In genomic region chr4:2057382-2058065, GRCh38 we compare ENCODE assay signal across 20 cellular contexts. TPM values are rescaled to one million over a fixed set of nuclear protein-coding genes. Genes with fewer than 3 reads are reported as not detected.
DNase-seq lines count a peak whose midpoint lies in the region; ATAC-seq and TF ChIP-seq lines count a peak whose summit lies in the region.
"Had no signal": no experiment of that assay in that cellular context is flagged by ENCODE, and none has a peak within 500 bp of the region (broad histone marks: within the 10 kb centered on the region; RNA-seq: fewer than 3 reads in every experiment).

No MANE protein-coding gene starts in this region.

- peak; percentile 8 for DNase-seq in left ventricle myocardium superior
- no peak for DNase-seq in left ventricle myocardium inferior
- no peak for DNase-seq in activated CD8-positive, alpha-beta T cell treated with anti-CD3 and anti-CD28 coated beads, Interleukin-2, amount 10 ng/mL, durations not matched to agents 7 days and 5 days
- DNase-seq in mesothelial cell of epicardium (ENCODE audit: low spot score in 2 of 2, unreplicated experiment in 2 of 2), result no peak
- DNase-seq in NCI-H1092 (lab: John Stamatoyannopoulos, UW), result no peak
- no peak for DNase-seq in PC-3
- DNase-seq: activated CD4-positive, CD25-positive, alpha-beta regulatory T cell treated with anti-CD3 and anti-CD28 coated beads, Interleukin-2, amount 50 U/mL, for 72 hours; activated effector memory CD4-positive, alpha-beta T cell treated with anti-CD3 and anti-CD28 coated beads, Interleukin-2, amount 50 U/mL, for 16 hours; AML-193; DMS79; effector CD8-positive, alpha-beta T cell; HCEC 1CT; NCI-H510A treated with DMSO at 0.1 percent for 48 hours; PC-9; stimulated activated naive CD4-positive, alpha-beta T cell; SW 1271 had no signal

- H3K27me3 Mint-ChIP-seq in activated CD8-positive, alpha-beta T cell treated with anti-CD3 and anti-CD28 coated beads, Interleukin-2, amount 10 ng/mL, durations not matched to agents 7 days and 5 days (ENCODE audit: low read depth), result peaks cover 28% of the 10 kb centered on the region
- peaks cover 45% of the 10 kb centered on the region for H3K27me3 Mint-ChIP-seq in mesothelial cell of epicardium (ENCODE audit: low read depth)

- H3K9ac ChIP-seq in PC-3 (ENCODE audit: low read length), result no peak overlapping the region

- H2AFZ ChIP-seq in PC-3 (ENCODE audit: low read length), result no peak overlapping the region
- H2AFZ ChIP-seq: PC-9 had no signal

- peak overlapping the region; percentile 44 for H3K4me3 Mint-ChIP-seq in activated CD8-positive, alpha-beta T cell treated with anti-CD3 and anti-CD28 coated beads, Interleukin-2, amount 10 ng/mL, durations not matched to agents 7 days and 5 days
- peak overlapping the region; percentile 58 for H3K4me3 Mint-ChIP-seq in mesothelial cell of epicardium

- H3K9me2 ChIP-seq in PC-3 (replicated peaks; ENCODE audit: low read length), result no peaks in the 10 kb centered on the region

- H4K20me1 ChIP-seq in PC-3 (ENCODE audit: low read length), result no peaks in the 10 kb centered on the region

- peaks cover 2% of the 10 kb centered on the region for H3K4me1 Mint-ChIP-seq in activated CD8-positive, alpha-beta T cell treated with anti-CD3 and anti-CD28 coated beads, Interleukin-2, amount 10 ng/mL, durations not matched to agents 7 days and 5 days (ENCODE audit: low read depth)
- H3K4me1 Mint-ChIP-seq in mesothelial cell of epicardium, result peaks cover 11% of the 10 kb centered on the region

- H3K27ac ChIP-seq in left ventricle myocardium inferior (replicated peaks) (no peak overlapping the region), PC-3 (ENCODE audit: low read length) (no peak overlapping the region)
- H3K27ac ChIP-seq: HL-60, PC-9 had no signal

- H3F3A ChIP-seq in PC-3 (ENCODE audit: low read length, unreplicated experiment), result no peaks in the 10 kb centered on the region

- H3K27me3 ChIP-seq in left ventricle myocardium inferior (ENCODE audit: low read depth) (peaks cover 89% of the 10 kb centered on the region), PC-3 (ENCODE audit: low read length) (no peaks in the 10 kb centered on the region)

- BruUV-seq in PC-3 (replicated peaks; lab: Mats Ljungman, UMichigan), result no TSS peak

- no peaks in the 10 kb centered on the region for H3K9me3 Mint-ChIP-seq in activated CD8-positive, alpha-beta T cell treated with anti-CD3 and anti-CD28 coated beads, Interleukin-2, amount 10 ng/mL, durations not matched to agents 7 days and 5 days (ENCODE audit: insufficient read depth)
- no peaks in the 10 kb centered on the region for H3K9me3 Mint-ChIP-seq in mesothelial cell of epicardium

- no peak overlapping the region for H3K27ac Mint-ChIP-seq in activated CD8-positive, alpha-beta T cell treated with anti-CD3 and anti-CD28 coated beads, Interleukin-2, amount 10 ng/mL, durations not matched to agents 7 days and 5 days
- peak overlapping the region; percentile 17 for H3K27ac Mint-ChIP-seq in mesothelial cell of epicardium

- no peaks in the 10 kb centered on the region for H3K36me3 ChIP-seq in left ventricle myocardium inferior
- no peaks in the 10 kb centered on the region for H3K36me3 ChIP-seq in PC-3 (ENCODE audit: low read depth, low read length)

- H3K9me3 ChIP-seq in left ventricle myocardium inferior (replicated peaks) (no peaks in the 10 kb centered on the region), PC-3 (ENCODE audit: low read length) (no peaks in the 10 kb centered on the region)

- H3K79me2 ChIP-seq in PC-3 (ENCODE audit: low read length), result no peaks in the 10 kb centered on the region

- ATAC-seq in left ventricle myocardium superior (no peak), HG02870 (IDR thresholded peaks at IDR 0.05; ENCODE audit: unreplicated experiment) (no peak), PC-3 (no peak), GM18868 (IDR thresholded peaks at IDR 0.05; ENCODE audit: unreplicated experiment) (no peak)
- no peak for ATAC-seq in activated CD8-positive, alpha-beta T cell treated with anti-CD3 and anti-CD28 coated beads, Interleukin-2, amount 10 ng/mL, durations not matched to agents 7 days and 5 days

- no peak overlapping the region for H3K4me2 ChIP-seq in PC-3 (ENCODE audit: low read length)

- intact Hi-C loops in left ventricle myocardium superior (cut with micrococcal nuclease) (no loop called here), left ventricle myocardium inferior (cut with micrococcal nuclease) (no loop called here), PC-3 (cut with micrococcal nuclease) (no loop called here)

- POLR2A ChIA-PET in activated CD8-positive, alpha-beta T cell treated with anti-CD3 and anti-CD28 coated beads, Interleukin-2, amount 10 ng/mL, durations not matched to agents 7 days and 5 days (lab: Charles Lee), result no interaction called here
- POLR2A ChIA-PET in PC-3 (lab: Charles Lee; ENCODE audit: unreplicated experiment), result no interaction called here

- no peaks in the 10 kb centered on the region for H3K36me3 Mint-ChIP-seq in activated CD8-positive, alpha-beta T cell treated with anti-CD3 and anti-CD28 coated beads, Interleukin-2, amount 10 ng/mL, durations not matched to agents 7 days and 5 days (ENCODE audit: low read depth)
- H3K36me3 Mint-ChIP-seq in mesothelial cell of epicardium, result peaks cover 2% of the 10 kb centered on the region

- H3K4me1 ChIP-seq in left ventricle myocardium inferior (peaks cover 15% of the 10 kb centered on the region), PC-3 (ENCODE audit: insufficient read depth, low read length) (no peaks in the 10 kb centered on the region; the same call in 1 of the 2 replicates)

- TF ChIP-seq CTCF in left ventricle myocardium inferior (IDR thresholded peaks at IDR 0.05; ENCODE audit: borderline replicate concordance), result no peak
- no peak for TF ChIP-seq CTCF in mesothelial cell of epicardium (IDR thresholded peaks at IDR 0.05; ENCODE audit: unreplicated experiment)
- no peak for TF ChIP-seq CTCF in PC-3 (conservative IDR thresholded peaks at IDR 0.05; ENCODE audit: low read depth, low read length)

- CTCF ChIA-PET in activated CD8-positive, alpha-beta T cell treated with anti-CD3 and anti-CD28 coated beads, Interleukin-2, amount 10 ng/mL, durations not matched to agents 7 days and 5 days (lab: Charles Lee), result no interaction called here
- CTCF ChIA-PET in PC-3 (lab: Charles Lee), result no interaction called here

- H3K4me3 ChIP-seq in left ventricle myocardium inferior, result no peak overlapping the region
- no peak overlapping the region for H3K4me3 ChIP-seq in PC-3 (ENCODE audit: low read length)

RNA-seq across cellular contexts. Expression of gene NAT8L, which starts 1.6 kb away (rescaled TPM):
- total RNA-seq in left ventricle myocardium superior (0.82 TPM), left ventricle myocardium inferior (0.52 TPM), mesothelial cell of epicardium (25.2 to 28.2 TPM (median 25.2 TPM) in 3 replicates), PC-3 (2014; rRNA removed) (1.6 and 2.0 TPM in 2 replicates)
- under 1 TPM in 1 of 2 experiments, not detected in 1; 0.05 TPM for total RNA-seq in activated CD8-positive, alpha-beta T cell treated with anti-CD3 and anti-CD28 coated beads, Interleukin-2, amount 10 ng/mL, durations not matched to agents 7 days and 5 days
- total RNA-seq: bronchial epithelial cell had no signal

RNA-seq across cellular contexts. Expression of gene NELFA, which starts 48.8 kb away (rescaled TPM):
- 10.0 TPM for total RNA-seq in left ventricle myocardium superior
- total RNA-seq in left ventricle myocardium inferior, result 10.2 TPM
- 10 to 100 TPM; 32.2 to 35.6 TPM for total RNA-seq in activated CD8-positive, alpha-beta T cell treated with anti-CD3 and anti-CD28 coated beads, Interleukin-2, amount 10 ng/mL, durations not matched to agents 7 days and 5 days
- total RNA-seq in mesothelial cell of epicardium, result 53.0 to 55.8 TPM (median 55.8 TPM) in 3 replicates
- total RNA-seq in PC-3 (2014; rRNA removed), result 30.0 and 35.8 TPM in 2 replicates
